ENCODE assay signal across 8 cellular contexts in the genomic region with DNA sequence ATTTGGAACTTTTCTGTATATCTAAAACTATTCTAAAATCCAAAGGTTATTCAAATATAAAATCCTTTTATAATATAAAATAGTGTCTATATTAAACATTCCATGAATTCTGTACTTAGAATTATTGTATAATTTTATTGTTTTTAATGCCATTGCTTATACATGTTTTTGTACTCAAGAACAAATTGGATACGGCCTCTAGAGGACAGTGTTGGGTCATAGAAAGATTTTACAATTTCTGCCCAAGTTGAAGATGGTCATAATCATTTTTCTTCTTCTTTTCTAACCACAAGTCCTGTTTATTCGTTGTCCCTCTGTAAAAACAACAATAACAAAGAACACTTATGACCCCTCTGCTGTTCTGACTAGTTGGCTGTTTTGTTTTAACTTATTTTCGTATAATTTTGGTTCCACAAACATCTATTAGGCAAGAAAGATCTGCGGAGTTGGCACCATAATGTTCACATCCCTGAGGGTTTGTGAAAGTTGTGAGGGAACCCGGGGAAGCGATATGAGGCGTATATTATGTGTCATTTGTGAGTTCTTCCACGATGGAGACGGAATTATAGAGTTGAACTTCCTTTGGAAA.
DNase-seq lines count a peak whose midpoint lies in the region; TF ChIP-seq lines count a peak whose summit lies in the region.

No MANE protein-coding gene starts in this region.

- no peaks in the 10 kb centered on the region for H3F3A ChIP-seq in DOHH2 (ENCODE audit: control insufficient read depth, insufficient read depth)

- H3K27ac ChIP-seq in DOHH2 (ENCODE audit: low read depth, low read length) (no peak overlapping the region), stomach (no peak overlapping the region)

- H4K20me1 ChIP-seq in DOHH2 (ENCODE audit: control insufficient read depth, insufficient read depth, low read depth, low read length) = no peaks in the 10 kb centered on the region

- in situ Hi-C loops in astrocyte of the cerebellum (cut with HindIII; ENCODE audit: low sequenced_read_pairs) = no loop called here

- TF ChIP-seq CTCF in DOHH2 (IDR thresholded peaks at IDR 0.05; ENCODE audit: low read depth, low read length, poor library complexity, severe bottlenecking) = peak; percentile 66
- TF ChIP-seq CTCF in astrocyte of the cerebellum (IDR thresholded peaks at IDR 0.05; ENCODE audit: low read depth, low read length, missing control alignments) = peak; percentile 72
- TF ChIP-seq CTCF in stomach (IDR thresholded peaks at IDR 0.05) = peak in 2 of 7 experiments; percentile 26 to 30

- H3K27me3 ChIP-seq in DOHH2 (ENCODE audit: control insufficient read depth, low read length) (no peaks in the 10 kb centered on the region), stomach (no peaks in the 10 kb centered on the region)

- TF ChIP-seq EP300 in stomach (IDR thresholded peaks at IDR 0.05) = no peak

- TF ChIP-seq POLR2A in stomach (IDR thresholded peaks at IDR 0.05) = no peak

- H3K9me2 ChIP-seq in DOHH2 (replicated peaks; ENCODE audit: control insufficient read depth, low read length) = no peaks in the 10 kb centered on the region

- H3K4me1 ChIP-seq in DOHH2 (ENCODE audit: control insufficient read depth, low read length) (0 out of 2 replicates have a peak, but pooled peaks cover 3% of the 10 kb centered on the region), stomach (no peaks in the 10 kb centered on the region)

- peak; percentile 8 for DNase-seq in LoVo (ENCODE audit: low spot score)
- peak; percentile 57 for DNase-seq in astrocyte of the cerebellum (ENCODE audit: low read depth)
- peak; percentile 79 to 82 for DNase-seq in lung microvascular endothelial cell (ENCODE audit: low read depth in 2 of 2)
- DNase-seq in HPDE6-E6E7 (ENCODE audit: extremely low spot score) = no peak
- DNase-seq in stomach = no peak
- DNase-seq in activated effector memory CD4-positive, alpha-beta T cell treated with Interleukin-2 at 50 U/mL for 16 hours = no peak
- no peak for DNase-seq in OCI-M2 (lab: John Stamatoyannopoulos, UW; ENCODE audit: unreplicated experiment)

- H3K4me3 ChIP-seq in DOHH2 (ENCODE audit: low read length) (no peak overlapping the region), astrocyte of the cerebellum (ENCODE audit: low read depth, low read length) (no peak overlapping the region), stomach (no peak overlapping the region)

- H3K9me3 ChIP-seq in DOHH2 (ENCODE audit: control insufficient read depth, insufficient read depth, low read length) (no peaks in the 10 kb centered on the region), stomach (no peaks in the 10 kb centered on the region)

- WGBS in stomach, 5 donors = 63 to 76% (median 73%) methylated on average over 9 of the region's 9 CpGs

- no peaks in the 10 kb centered on the region for H3K79me2 ChIP-seq in DOHH2 (ENCODE audit: control insufficient read depth, low read length)

- intact Hi-C loops in stomach (cut with DNase I; ENCODE audit: low total_unique reads) = no loop called here

- no peak overlapping the region for H3K4me2 ChIP-seq in DOHH2 (ENCODE audit: low read length)

- H3K36me3 ChIP-seq in DOHH2 (ENCODE audit: control insufficient read depth, low read length) = no peaks in the 10 kb centered on the region
- peaks cover 0 to 6% (median 0%) of the 10 kb centered on the region in 4 donors for H3K36me3 ChIP-seq in stomach

Comparison
In these comparisons a context has a peak if more than half of its experiments do, and no peak if none do; other contexts are left out.
1. DNase-seq: peak in LoVo (single experiment), astrocyte of the cerebellum (single experiment) and lung microvascular endothelial cell (2 of 2); none in HPDE6-E6E7 (single experiment), stomach (single experiment), activated effector memory CD4-positive, alpha-beta T cell treated with Interleukin-2 at 50 U/mL for 16 hours (single experiment) and OCI-M2 (single experiment).